In genomic region chr6:64012351-64013060, GRCh38 we compare ENCODE assay signal across 8 cellular contexts.
A peak's percentile ranks its signal among the peaks of the same experiment; 100 is the strongest.
DNase-seq lines count a peak whose midpoint lies in the region; TF ChIP-seq lines count a peak whose summit lies in the region.

No MANE protein-coding gene starts in this region.

- H3K9ac ChIP-seq in GM23248 (no peak overlapping the region), neural cell (ENCODE audit: low read length) (no peak overlapping the region)

- H3K27ac ChIP-seq in GM23248 (no peak overlapping the region), neural cell (ENCODE audit: low read length) (peak overlapping the region; percentile 36)

- no peak overlapping the region for H3K4me3 Mint-ChIP-seq in endothelial cell (ENCODE audit: unreplicated experiment)
- no peak overlapping the region for H3K4me3 Mint-ChIP-seq in activated CD4-positive, alpha-beta T cell treated with anti-CD3 and anti-CD28 coated beads, Interleukin-2, amount 10 ng/mL, durations not matched to agents 24 days and 14 days
- H3K4me3 Mint-ChIP-seq in activated T-cell treated with anti-CD3 and anti-CD28 coated beads, Interleukin-2, amount 50 U/mL, for 24 hours: no peak overlapping the region

- H3K27me3 ChIP-seq in GM23248 (replicated peaks; ENCODE audit: insufficient read depth): 0 out of 2 replicates have a peak, but pooled peaks cover 4% of the 10 kb centered on the region
- no peaks in the 10 kb centered on the region for H3K27me3 ChIP-seq in neural cell (ENCODE audit: insufficient read depth, low read depth, low read length)

- no peak for TF ChIP-seq EP300 in neural cell (conservative IDR thresholded peaks at IDR 0.05; ENCODE audit: poor library complexity, severe bottlenecking)

- no peaks in the 10 kb centered on the region for H3K4me1 Mint-ChIP-seq in endothelial cell (ENCODE audit: unreplicated experiment)
- H3K4me1 Mint-ChIP-seq in activated CD4-positive, alpha-beta T cell treated with anti-CD3 and anti-CD28 coated beads, Interleukin-2, amount 10 ng/mL, durations not matched to agents 24 days and 14 days: no peaks in the 10 kb centered on the region
- no peaks in the 10 kb centered on the region for H3K4me1 Mint-ChIP-seq in activated T-cell treated with anti-CD3 and anti-CD28 coated beads, Interleukin-2, amount 50 U/mL, for 24 hours (ENCODE audit: low read depth)

- no peaks in the 10 kb centered on the region for H3K27me3 Mint-ChIP-seq in endothelial cell (ENCODE audit: unreplicated experiment)
- H3K27me3 Mint-ChIP-seq in activated CD4-positive, alpha-beta T cell treated with anti-CD3 and anti-CD28 coated beads, Interleukin-2, amount 10 ng/mL, durations not matched to agents 24 days and 14 days: no peaks in the 10 kb centered on the region
- H3K27me3 Mint-ChIP-seq in activated T-cell treated with anti-CD3 and anti-CD28 coated beads, Interleukin-2, amount 50 U/mL, for 24 hours: no peaks in the 10 kb centered on the region

- H3K9me3 Mint-ChIP-seq in endothelial cell (ENCODE audit: unreplicated experiment): no peaks in the 10 kb centered on the region
- H3K9me3 Mint-ChIP-seq in activated CD4-positive, alpha-beta T cell treated with anti-CD3 and anti-CD28 coated beads, Interleukin-2, amount 10 ng/mL, durations not matched to agents 24 days and 14 days: no peaks in the 10 kb centered on the region
- peaks cover 7% of the 10 kb centered on the region for H3K9me3 Mint-ChIP-seq in activated T-cell treated with anti-CD3 and anti-CD28 coated beads, Interleukin-2, amount 50 U/mL, for 24 hours

- no peak overlapping the region for H3K27ac Mint-ChIP-seq in endothelial cell (ENCODE audit: unreplicated experiment)
- H3K27ac Mint-ChIP-seq in activated CD4-positive, alpha-beta T cell treated with anti-CD3 and anti-CD28 coated beads, Interleukin-2, amount 10 ng/mL, durations not matched to agents 24 days and 14 days: no peak overlapping the region
- no peak overlapping the region for H3K27ac Mint-ChIP-seq in activated T-cell treated with anti-CD3 and anti-CD28 coated beads, Interleukin-2, amount 50 U/mL, for 24 hours

- TF ChIP-seq CTCF in endothelial cell (IDR thresholded peaks at IDR 0.05; ENCODE audit: unreplicated experiment) (no peak), neural cell (IDR thresholded peaks at IDR 0.05; ENCODE audit: poor library complexity, severe bottlenecking) (peak; percentile 94)

- in situ Hi-C loops in GM23248 (cut with MboI): no loop called here

- H3K9me2 ChIP-seq in GM23248 (ENCODE audit: insufficient read depth) (no peaks in the 10 kb centered on the region), neural cell (ENCODE audit: insufficient read depth, low read length) (no peaks in the 10 kb centered on the region)

- H3K4me2 ChIP-seq in GM23248 (ENCODE audit: unreplicated experiment): no peak overlapping the region
- no peak overlapping the region for H3K4me2 ChIP-seq in neural cell (ENCODE audit: low read length)

- no peaks in the 10 kb centered on the region for H3K36me3 Mint-ChIP-seq in endothelial cell (ENCODE audit: low read depth, unreplicated experiment)
- no peaks in the 10 kb centered on the region for H3K36me3 Mint-ChIP-seq in activated CD4-positive, alpha-beta T cell treated with anti-CD3 and anti-CD28 coated beads, Interleukin-2, amount 10 ng/mL, durations not matched to agents 24 days and 14 days (ENCODE audit: low read depth)
- no peaks in the 10 kb centered on the region for H3K36me3 Mint-ChIP-seq in activated T-cell treated with anti-CD3 and anti-CD28 coated beads, Interleukin-2, amount 50 U/mL, for 24 hours (ENCODE audit: low read depth)

- H2AFZ ChIP-seq in GM23248: no peak overlapping the region
- H2AFZ ChIP-seq in neural cell (ENCODE audit: low read depth, low read length): no peak overlapping the region

- TF ChIP-seq RAD21 in neural cell (conservative IDR thresholded peaks at IDR 0.05): peak; percentile 96

- 14 to 19% methylated on average over 4 of the region's 4 CpGs for WGBS in GM23248 (ENCODE audit: low coverage in 1 of 2, low lambda C conversion rate in 2 of 2, missing lambda C conversion rate in 2 of 2), 2 experiments

- H3K9me3 ChIP-seq in GM23248 (ENCODE audit: low read depth) (no peaks in the 10 kb centered on the region), neural cell (ENCODE audit: low read length) (peaks cover 3% of the 10 kb centered on the region)

- intact Hi-C loops in activated CD4-positive, alpha-beta T cell treated with anti-CD3 and anti-CD28 coated beads, Interleukin-2, amount 10 ng/mL, durations not matched to agents 24 days and 14 days (cut with micrococcal nuclease): no loop called here

- H4K20me1 ChIP-seq in GM23248 (ENCODE audit: insufficient read depth) (no peaks in the 10 kb centered on the region), neural cell (ENCODE audit: insufficient read depth) (no peaks in the 10 kb centered on the region)

- no peaks in the 10 kb centered on the region for H3F3A ChIP-seq in GM23248 (ENCODE audit: insufficient read depth)
- no peaks in the 10 kb centered on the region for H3F3A ChIP-seq in neural cell (ENCODE audit: insufficient read depth, low read length, poor library complexity, severe bottlenecking)

- DNase-seq in A172 (ENCODE audit: low spot score) (peak; percentile 37), GM23248 (peak; percentile 45), NCI-H526 treated with DMSO at 0.1 percent for 48 hours (lab: John Stamatoyannopoulos, UW) (peak; percentile 16), endothelial cell (ENCODE audit: low spot score) (peak; percentile 34), DMS79 treated with DMSO at 0.1 percent for 48 hours (lab: John Stamatoyannopoulos, UW) (no peak)
- no peak for DNase-seq in activated CD4-positive, alpha-beta T cell treated with anti-CD3 and anti-CD28 coated beads, Interleukin-2, amount 10 ng/mL, durations not matched to agents 24 days and 14 days
- DNase-seq in activated T-cell treated with anti-CD3 and anti-CD28 coated beads, Interleukin-2, amount 50 U/mL, for 24 hours: no peak

- H3K4me1 ChIP-seq in GM23248 (ENCODE audit: insufficient read depth): no peaks in the 10 kb centered on the region

- H3K36me3 ChIP-seq in GM23248 (ENCODE audit: low read depth): no peaks in the 10 kb centered on the region
- no peaks in the 10 kb centered on the region for H3K36me3 ChIP-seq in neural cell (ENCODE audit: insufficient read depth, low read length)

- no peaks in the 10 kb centered on the region for H3K79me2 ChIP-seq in GM23248 (ENCODE audit: insufficient read depth)
- H3K79me2 ChIP-seq in neural cell (replicated peaks; ENCODE audit: insufficient read depth, low read length): no peaks in the 10 kb centered on the region

- H3K4me3 ChIP-seq in GM23248 (no peak overlapping the region), neural cell (ENCODE audit: low read length) (no peak overlapping the region)

TF ChIP-seq in neural cell, 6 proteins besides CTCF, POLR2A, EP300 and RAD21:
- no peak for TF ChIP-seq POLR2AphosphoS5 (IDR thresholded peaks at IDR 0.05)
- peak; percentile 88 for TF ChIP-seq SMC3 (conservative IDR thresholded peaks at IDR 0.05; ENCODE audit: poor library complexity)

Comparison
In these comparisons a context has a peak if more than half of its experiments do, and no peak if none do; other contexts are left out.
1. DNase-seq: peak in A172 (single experiment), GM23248 (single experiment), NCI-H526 treated with DMSO at 0.1 percent for 48 hours (single experiment) and endothelial cell (single experiment); none in DMS79 treated with DMSO at 0.1 percent for 48 hours (single experiment), activated CD4-positive, alpha-beta T cell treated with anti-CD3 and anti-CD28 coated beads, Interleukin-2, amount 10 ng/mL, durations not matched to agents 24 days and 14 days (single experiment) and activated T-cell treated with anti-CD3 and anti-CD28 coated beads, Interleukin-2, amount 50 U/mL, for 24 hours (single experiment).